8 cellular contexts compared by ENCODE assay signal in the genomic region with DNA sequence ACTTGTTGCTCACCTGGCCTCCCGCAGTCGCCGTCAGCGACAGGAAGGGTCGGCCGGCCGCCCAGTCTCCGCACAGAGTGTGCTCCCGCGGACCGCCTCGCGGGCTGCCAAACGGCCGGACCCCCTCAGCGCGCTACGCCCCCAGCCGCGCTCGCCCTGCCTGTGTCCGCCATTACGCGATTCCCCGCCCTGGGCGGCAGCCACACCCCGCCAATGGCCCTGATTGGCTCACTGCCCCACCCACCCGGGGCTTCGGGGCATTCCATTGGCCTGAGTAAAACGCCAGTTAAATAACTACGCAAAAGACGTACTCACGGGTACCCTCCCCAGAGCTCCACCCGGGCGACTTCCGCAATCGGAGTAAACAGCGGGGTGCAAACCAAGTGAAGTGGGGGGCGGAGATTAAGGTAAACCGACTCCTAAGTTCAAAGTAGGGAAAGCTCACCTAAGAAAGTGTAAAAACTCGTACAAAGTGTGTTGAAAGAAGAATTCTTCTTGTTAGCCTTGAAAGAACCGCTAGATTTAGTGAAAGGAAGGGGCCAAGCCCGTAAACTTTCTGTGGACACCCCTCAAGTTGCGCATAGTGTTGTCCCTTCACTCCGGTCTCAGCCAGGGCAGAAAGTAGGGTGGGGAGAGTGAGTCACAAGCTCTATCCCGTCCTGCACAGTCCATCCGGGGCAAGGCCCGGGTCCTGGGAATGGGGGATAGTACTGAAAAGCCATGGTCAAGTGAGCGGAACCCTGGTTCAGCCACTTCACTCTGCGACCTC. TPM values are rescaled to one million over a fixed set of nuclear protein-coding genes. Genes with fewer than 3 reads are reported as not detected.
DNase-seq lines count a peak whose midpoint lies in the region; ATAC-seq and TF ChIP-seq lines count a peak whose summit lies in the region.

A gene with protein sequence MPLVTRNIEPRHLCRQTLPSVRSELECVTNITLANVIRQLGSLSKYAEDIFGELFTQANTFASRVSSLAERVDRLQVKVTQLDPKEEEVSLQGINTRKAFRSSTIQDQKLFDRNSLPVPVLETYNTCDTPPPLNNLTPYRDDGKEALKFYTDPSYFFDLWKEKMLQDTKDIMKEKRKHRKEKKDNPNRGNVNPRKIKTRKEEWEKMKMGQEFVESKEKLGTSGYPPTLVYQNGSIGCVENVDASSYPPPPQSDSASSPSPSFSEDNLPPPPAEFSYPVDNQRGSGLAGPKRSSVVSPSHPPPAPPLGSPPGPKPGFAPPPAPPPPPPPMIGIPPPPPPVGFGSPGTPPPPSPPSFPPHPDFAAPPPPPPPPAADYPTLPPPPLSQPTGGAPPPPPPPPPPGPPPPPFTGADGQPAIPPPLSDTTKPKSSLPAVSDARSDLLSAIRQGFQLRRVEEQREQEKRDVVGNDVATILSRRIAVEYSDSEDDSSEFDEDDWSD (minus strand): TSS at position 195 of the 769 bp plus-strand sequence. CDS start 61,277 bp downstream, outside the sequence.

- peak within 1 kb of the TSS; percentile 93 for H3K9ac ChIP-seq in SU-DHL-6 (ENCODE audit: low read length)

- DNase-seq in NCI-H128 (lab: John Stamatoyannopoulos, UW; ENCODE audit: unreplicated experiment) (peak; percentile 98), head of caudate nucleus (peak; percentile 95 to 99 (median 98)), osteocyte (ENCODE audit: extremely low spot score, unreplicated experiment) (peak; percentile 99)
- DNase-seq in activated naive CD8-positive, alpha-beta T cell treated with anti-CD3 and anti-CD28 coated beads, Interleukin-2, amount 10 ng/mL, durations not matched to agents 7 days and 5 days = peak; percentile 96

- no peaks in the 10 kb centered on the region for H3K27me3 ChIP-seq in SU-DHL-6 (ENCODE audit: low read length)
- no peaks in the 10 kb centered on the region for H3K27me3 ChIP-seq in thymus (ENCODE audit: control insufficient read depth, insufficient read depth)

- TF ChIP-seq POLR2A in GM10847 (IDR thresholded peaks at IDR 0.05; ENCODE audit: extremely low read depth, insufficient read length) = peak; percentile 89

- H3K36me3 Mint-ChIP-seq in activated naive CD8-positive, alpha-beta T cell treated with anti-CD3 and anti-CD28 coated beads, Interleukin-2, amount 10 ng/mL, durations not matched to agents 7 days and 5 days = peaks cover 3% of the 10 kb centered on the region
- no peaks in the 10 kb centered on the region for H3K36me3 Mint-ChIP-seq in osteocyte (ENCODE audit: unreplicated experiment)

- H4K20me1 ChIP-seq in SU-DHL-6 (ENCODE audit: low read depth, low read length) = no peaks in the 10 kb centered on the region

- H3K4me3 Mint-ChIP-seq in activated naive CD8-positive, alpha-beta T cell treated with anti-CD3 and anti-CD28 coated beads, Interleukin-2, amount 10 ng/mL, durations not matched to agents 7 days and 5 days = peak within 1 kb of the TSS; percentile 88
- H3K4me3 Mint-ChIP-seq in osteocyte (ENCODE audit: unreplicated experiment) = peak within 1 kb of the TSS; percentile 94

- peaks cover 19% of the 10 kb centered on the region for H3K4me1 Mint-ChIP-seq in activated naive CD8-positive, alpha-beta T cell treated with anti-CD3 and anti-CD28 coated beads, Interleukin-2, amount 10 ng/mL, durations not matched to agents 7 days and 5 days
- H3K4me1 Mint-ChIP-seq in osteocyte (ENCODE audit: unreplicated experiment) = peaks cover 32% of the 10 kb centered on the region

- H3K9me3 ChIP-seq in SU-DHL-6 (ENCODE audit: insufficient read depth, low read length) = no peaks in the 10 kb centered on the region
- no peaks in the 10 kb centered on the region for H3K9me3 ChIP-seq in thymus (ENCODE audit: control insufficient read depth)

- no peaks in the 10 kb centered on the region for H3K36me3 ChIP-seq in SU-DHL-6 (ENCODE audit: low read length)
- no peaks in the 10 kb centered on the region for H3K36me3 ChIP-seq in thymus (ENCODE audit: control insufficient read depth, insufficient read depth)

- ATAC-seq in HG02678 (IDR thresholded peaks at IDR 0.05; ENCODE audit: unreplicated experiment) = peak; percentile 93
- peak; percentile 96 for ATAC-seq in activated naive CD8-positive, alpha-beta T cell treated with anti-CD3 and anti-CD28 coated beads, Interleukin-2, amount 10 ng/mL, durations not matched to agents 7 days and 5 days (ENCODE audit: low read depth)

- peaks cover 42% of the 10 kb centered on the region for H3K79me2 ChIP-seq in SU-DHL-6 (ENCODE audit: insufficient read depth, low read length)

- H3F3A ChIP-seq in SU-DHL-6 (ENCODE audit: insufficient read depth) = peaks cover 17% of the 10 kb centered on the region; the same call in 1 of the 2 replicates

- peak within 1 kb of the TSS; percentile 79 for H3K27ac ChIP-seq in SU-DHL-6 (ENCODE audit: low read depth, low read length)
- H3K27ac ChIP-seq in thymus (ENCODE audit: low read depth) = peak within 1 kb of the TSS; percentile 96

- H3K4me3 ChIP-seq in SU-DHL-6 (ENCODE audit: insufficient read depth, low read length, poor library complexity, severe bottlenecking) (peak within 1 kb of the TSS; percentile 94), thymus (ENCODE audit: low read length) (peak within 1 kb of the TSS; percentile 98)

- H3K4me2 ChIP-seq in SU-DHL-6 (ENCODE audit: low read depth, low read length, poor library complexity, severe bottlenecking) = peak within 1 kb of the TSS; percentile 82

- H2AFZ ChIP-seq in SU-DHL-6 (ENCODE audit: low read depth, low read length, severe bottlenecking) = peak within 1 kb of the TSS; percentile 57

- no peaks in the 10 kb centered on the region for H3K9me3 Mint-ChIP-seq in activated naive CD8-positive, alpha-beta T cell treated with anti-CD3 and anti-CD28 coated beads, Interleukin-2, amount 10 ng/mL, durations not matched to agents 7 days and 5 days
- no peaks in the 10 kb centered on the region for H3K9me3 Mint-ChIP-seq in osteocyte (ENCODE audit: unreplicated experiment)

- POLR2A ChIA-PET in activated naive CD8-positive, alpha-beta T cell treated with anti-CD3 and anti-CD28 coated beads, Interleukin-2, amount 10 ng/mL, durations not matched to agents 7 days and 5 days (lab: Charles Lee) = interaction anchor here (0.5 to 4.4 kb wide), 24 partner anchors 9 to 1261 kb away, joined by 3 to 60 read pairs (median 4); a partner anchor contains a TSS

- H3K9me2 ChIP-seq in SU-DHL-6 (replicated peaks; ENCODE audit: insufficient read depth, low read length) = no peaks in the 10 kb centered on the region

- peaks cover 2% of the 10 kb centered on the region for H3K4me1 ChIP-seq in thymus (ENCODE audit: control insufficient read depth, insufficient read depth, low read length)

- intact Hi-C loops in head of caudate nucleus (cut with DNase I) = loop anchor here (5.0 to 10.0 kb wide), 2 partner anchors 75 to 112 kb away; a partner anchor contains a TSS

- no peak for TF ChIP-seq CTCF in SU-DHL-6 (IDR thresholded peaks at IDR 0.05; ENCODE audit: insufficient read depth, low read length, poor library complexity, severe bottlenecking)
- no peak for TF ChIP-seq CTCF in osteocyte (IDR thresholded peaks at IDR 0.05)

- no peaks in the 10 kb centered on the region for H3K27me3 Mint-ChIP-seq in activated naive CD8-positive, alpha-beta T cell treated with anti-CD3 and anti-CD28 coated beads, Interleukin-2, amount 10 ng/mL, durations not matched to agents 7 days and 5 days
- no peaks in the 10 kb centered on the region for H3K27me3 Mint-ChIP-seq in osteocyte (ENCODE audit: unreplicated experiment)

- H3K27ac Mint-ChIP-seq in activated naive CD8-positive, alpha-beta T cell treated with anti-CD3 and anti-CD28 coated beads, Interleukin-2, amount 10 ng/mL, durations not matched to agents 7 days and 5 days = peak within 1 kb of the TSS; percentile 98
- peak within 1 kb of the TSS; percentile 99 for H3K27ac Mint-ChIP-seq in osteocyte (ENCODE audit: unreplicated experiment)

- under 1% methylated on average over 50 of the region's 50 CpGs for WGBS in thymus

RNA-seq across cellular contexts. Expression of the gene that starts here (rescaled TPM):
- 100 to 1,000 TPM; 139 to 148 TPM for total RNA-seq in activated naive CD8-positive, alpha-beta T cell treated with anti-CD3 and anti-CD28 coated beads, Interleukin-2, amount 10 ng/mL, durations not matched to agents 7 days and 5 days
- total RNA-seq in osteocyte = 187 and 189 TPM in 2 replicates
- polyA plus RNA-seq in thymus = 47.4 TPM

Comparison
In these comparisons a context has a peak if more than half of its experiments do, and no peak if none do; other contexts are left out.
1. Peak in every context shown above with its lines: DNase-seq, ATAC-seq, H3K4me3 ChIP-seq and H3K27ac ChIP-seq.